1 cellular context compared by ENCODE assay signal in the genomic region with DNA sequence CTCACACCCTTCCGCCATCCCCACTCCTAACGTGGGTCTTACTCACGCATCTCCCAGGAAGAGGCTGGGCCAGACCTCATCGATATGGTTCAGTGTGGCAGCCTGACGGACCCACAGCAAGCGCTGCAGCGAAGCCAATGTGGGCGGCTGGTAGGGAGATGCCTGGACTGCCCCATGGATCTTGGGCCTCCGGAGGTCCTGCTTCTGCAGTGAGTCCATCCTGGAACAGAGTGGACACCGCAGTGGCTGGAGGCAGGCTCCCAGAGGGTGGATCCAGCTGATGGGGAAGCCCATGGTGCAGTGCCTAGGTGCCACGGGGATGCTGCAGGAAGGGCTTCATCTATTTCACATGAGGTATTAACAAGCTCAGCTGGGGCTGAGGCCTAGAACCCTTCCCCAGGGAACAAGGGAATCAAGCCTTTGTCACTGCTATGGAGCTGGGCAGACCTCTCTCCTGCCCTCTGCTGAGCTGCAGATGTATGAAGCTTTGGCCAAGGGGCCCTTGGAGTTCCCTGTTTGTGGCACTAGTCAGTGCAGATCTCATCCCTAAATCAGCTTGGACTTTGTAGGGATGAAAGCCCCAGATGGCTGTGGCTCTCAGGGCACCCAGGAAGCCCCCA.
TF ChIP-seq lines count a peak whose summit lies in the region.

No MANE protein-coding gene starts in this region.

TF ChIP-seq in GM23338, 12 proteins besides CTCF, POLR2A, EP300 and RAD21:
- TF ChIP-seq, protein P1, sequence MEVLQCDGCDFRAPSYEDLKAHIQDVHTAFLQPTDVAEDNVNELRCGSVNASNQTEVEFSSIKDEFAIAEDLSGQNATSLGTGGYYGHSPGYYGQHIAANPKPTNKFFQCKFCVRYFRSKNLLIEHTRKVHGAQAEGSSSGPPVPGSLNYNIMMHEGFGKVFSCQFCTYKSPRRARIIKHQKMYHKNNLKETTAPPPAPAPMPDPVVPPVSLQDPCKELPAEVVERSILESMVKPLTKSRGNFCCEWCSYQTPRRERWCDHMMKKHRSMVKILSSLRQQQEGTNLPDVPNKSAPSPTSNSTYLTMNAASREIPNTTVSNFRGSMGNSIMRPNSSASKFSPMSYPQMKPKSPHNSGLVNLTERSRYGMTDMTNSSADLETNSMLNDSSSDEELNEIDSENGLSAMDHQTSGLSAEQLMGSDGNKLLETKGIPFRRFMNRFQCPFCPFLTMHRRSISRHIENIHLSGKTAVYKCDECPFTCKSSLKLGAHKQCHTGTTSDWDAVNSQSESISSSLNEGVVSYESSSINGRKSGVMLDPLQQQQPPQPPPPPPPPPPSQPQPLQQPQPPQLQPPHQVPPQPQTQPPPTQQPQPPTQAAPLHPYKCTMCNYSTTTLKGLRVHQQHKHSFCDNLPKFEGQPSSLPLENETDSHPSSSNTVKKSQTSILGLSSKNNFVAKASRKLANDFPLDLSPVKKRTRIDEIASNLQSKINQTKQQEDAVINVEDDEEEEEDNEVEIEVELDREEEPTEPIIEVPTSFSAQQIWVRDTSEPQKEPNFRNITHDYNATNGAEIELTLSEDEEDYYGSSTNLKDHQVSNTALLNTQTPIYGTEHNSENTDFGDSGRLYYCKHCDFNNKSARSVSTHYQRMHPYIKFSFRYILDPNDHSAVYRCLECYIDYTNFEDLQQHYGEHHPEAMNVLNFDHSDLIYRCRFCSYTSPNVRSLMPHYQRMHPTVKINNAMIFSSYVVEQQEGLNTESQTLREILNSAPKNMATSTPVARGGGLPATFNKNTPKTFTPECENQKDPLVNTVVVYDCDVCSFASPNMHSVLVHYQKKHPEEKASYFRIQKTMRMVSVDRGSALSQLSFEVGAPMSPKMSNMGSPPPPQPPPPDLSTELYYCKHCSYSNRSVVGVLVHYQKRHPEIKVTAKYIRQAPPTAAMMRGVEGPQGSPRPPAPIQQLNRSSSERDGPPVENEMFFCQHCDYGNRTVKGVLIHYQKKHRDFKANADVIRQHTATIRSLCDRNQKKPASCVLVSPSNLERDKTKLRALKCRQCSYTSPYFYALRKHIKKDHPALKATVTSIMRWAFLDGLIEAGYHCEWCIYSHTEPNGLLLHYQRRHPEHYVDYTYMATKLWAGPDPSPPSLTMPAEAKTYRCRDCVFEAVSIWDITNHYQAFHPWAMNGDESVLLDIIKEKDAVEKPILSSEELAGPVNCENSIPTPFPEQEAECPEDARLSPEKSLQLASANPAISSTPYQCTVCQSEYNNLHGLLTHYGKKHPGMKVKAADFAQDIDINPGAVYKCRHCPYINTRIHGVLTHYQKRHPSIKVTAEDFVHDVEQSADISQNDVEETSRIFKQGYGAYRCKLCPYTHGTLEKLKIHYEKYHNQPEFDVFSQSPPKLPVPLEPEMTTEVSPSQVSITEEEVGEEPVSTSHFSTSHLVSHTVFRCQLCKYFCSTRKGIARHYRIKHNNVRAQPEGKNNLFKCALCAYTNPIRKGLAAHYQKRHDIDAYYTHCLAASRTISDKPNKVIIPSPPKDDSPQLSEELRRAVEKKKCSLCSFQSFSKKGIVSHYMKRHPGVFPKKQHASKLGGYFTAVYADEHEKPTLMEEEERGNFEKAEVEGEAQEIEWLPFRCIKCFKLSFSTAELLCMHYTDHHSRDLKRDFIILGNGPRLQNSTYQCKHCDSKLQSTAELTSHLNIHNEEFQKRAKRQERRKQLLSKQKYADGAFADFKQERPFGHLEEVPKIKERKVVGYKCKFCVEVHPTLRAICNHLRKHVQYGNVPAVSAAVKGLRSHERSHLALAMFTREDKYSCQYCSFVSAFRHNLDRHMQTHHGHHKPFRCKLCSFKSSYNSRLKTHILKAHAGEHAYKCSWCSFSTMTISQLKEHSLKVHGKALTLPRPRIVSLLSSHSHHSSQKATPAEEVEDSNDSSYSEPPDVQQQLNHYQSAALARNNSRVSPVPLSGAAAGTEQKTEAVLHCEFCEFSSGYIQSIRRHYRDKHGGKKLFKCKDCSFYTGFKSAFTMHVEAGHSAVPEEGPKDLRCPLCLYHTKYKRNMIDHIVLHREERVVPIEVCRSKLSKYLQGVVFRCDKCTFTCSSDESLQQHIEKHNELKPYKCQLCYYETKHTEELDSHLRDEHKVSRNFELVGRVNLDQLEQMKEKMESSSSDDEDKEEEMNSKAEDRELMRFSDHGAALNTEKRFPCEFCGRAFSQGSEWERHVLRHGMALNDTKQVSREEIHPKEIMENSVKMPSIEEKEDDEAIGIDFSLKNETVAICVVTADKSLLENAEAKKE (CRISPR knock-in tag; IDR thresholded peaks at IDR 0.05): no peak
- TF ChIP-seq POLR2AphosphoS5 (IDR thresholded peaks at IDR 0.05; ENCODE audit: low read depth) (no peak), STAT1 (IDR thresholded peaks at IDR 0.05; ENCODE audit: unreplicated experiment) (no peak), ZNF114 (CRISPR knock-in tag; IDR thresholded peaks at IDR 0.05) (no peak)
